Comparison of ENCODE assay signal across 1 cellular context in genomic region chr20:21028921-21029320, GRCh38.
TF ChIP-seq lines count a peak whose summit lies in the region.

No MANE protein-coding gene starts in this region.

TF ChIP-seq in HepG2, 621 proteins besides CTCF, POLR2A, EP300 and RAD21 (continued from another document):
- TF ChIP-seq TFE3 (CRISPR knock-in tag; IDR thresholded peaks at IDR 0.05) (no peak), CHCHD3 (CRISPR knock-in tag; IDR thresholded peaks at IDR 0.05) (no peak), GRHL1 (CRISPR knock-in tag; conservative IDR thresholded peaks at IDR 0.05) (no peak), KAT2B (IDR thresholded peaks at IDR 0.05; ENCODE audit: borderline replicate concordance, low read depth, low read length) (no peak), ZNF598 (CRISPR knock-in tag; IDR thresholded peaks at IDR 0.05; ENCODE audit: borderline replicate concordance) (no peak), KLF16 (CRISPR knock-in tag; IDR thresholded peaks at IDR 0.05) (no peak), MTF1 (CRISPR knock-in tag; IDR thresholded peaks at IDR 0.05) (no peak), SP1 (IDR thresholded peaks at IDR 0.05) (no peak), SP1 (CRISPR knock-in tag; IDR thresholded peaks at IDR 0.05) (no peak), IRF1 (CRISPR knock-in tag; IDR thresholded peaks at IDR 0.05; ENCODE audit: low read depth) (no peak), ZNF367 (CRISPR knock-in tag; IDR thresholded peaks at IDR 0.05; ENCODE audit: borderline replicate concordance) (no peak), GFI1 (CRISPR knock-in tag; IDR thresholded peaks at IDR 0.05; ENCODE audit: borderline replicate concordance) (0 out of 2 replicates have a peak, but pooled peaks have one; percentile 27), ZNF121 (CRISPR knock-in tag; IDR thresholded peaks at IDR 0.05) (no peak), THYN1 (CRISPR knock-in tag; IDR thresholded peaks at IDR 0.05; ENCODE audit: borderline replicate concordance, low read depth) (no peak), FOXP1 (IDR thresholded peaks at IDR 0.05) (no peak), FOXP1 (CRISPR knock-in tag; IDR thresholded peaks at IDR 0.05) (no peak; the same call in 1 of the 2 replicates), LCORL (IDR thresholded peaks at IDR 0.05) (no peak), LCORL (CRISPR knock-in tag; IDR thresholded peaks at IDR 0.05) (0 out of 2 replicates have a peak, but pooled peaks have one; percentile 25), NR2F2 (IDR thresholded peaks at IDR 0.05; ENCODE audit: borderline replicate concordance, low read depth) (0 out of 2 replicates have a peak, but pooled peaks have one; percentile 15), KLF12 (CRISPR knock-in tag; IDR thresholded peaks at IDR 0.05; ENCODE audit: borderline replicate concordance) (no peak)
- TF ChIP-seq, protein P1, sequence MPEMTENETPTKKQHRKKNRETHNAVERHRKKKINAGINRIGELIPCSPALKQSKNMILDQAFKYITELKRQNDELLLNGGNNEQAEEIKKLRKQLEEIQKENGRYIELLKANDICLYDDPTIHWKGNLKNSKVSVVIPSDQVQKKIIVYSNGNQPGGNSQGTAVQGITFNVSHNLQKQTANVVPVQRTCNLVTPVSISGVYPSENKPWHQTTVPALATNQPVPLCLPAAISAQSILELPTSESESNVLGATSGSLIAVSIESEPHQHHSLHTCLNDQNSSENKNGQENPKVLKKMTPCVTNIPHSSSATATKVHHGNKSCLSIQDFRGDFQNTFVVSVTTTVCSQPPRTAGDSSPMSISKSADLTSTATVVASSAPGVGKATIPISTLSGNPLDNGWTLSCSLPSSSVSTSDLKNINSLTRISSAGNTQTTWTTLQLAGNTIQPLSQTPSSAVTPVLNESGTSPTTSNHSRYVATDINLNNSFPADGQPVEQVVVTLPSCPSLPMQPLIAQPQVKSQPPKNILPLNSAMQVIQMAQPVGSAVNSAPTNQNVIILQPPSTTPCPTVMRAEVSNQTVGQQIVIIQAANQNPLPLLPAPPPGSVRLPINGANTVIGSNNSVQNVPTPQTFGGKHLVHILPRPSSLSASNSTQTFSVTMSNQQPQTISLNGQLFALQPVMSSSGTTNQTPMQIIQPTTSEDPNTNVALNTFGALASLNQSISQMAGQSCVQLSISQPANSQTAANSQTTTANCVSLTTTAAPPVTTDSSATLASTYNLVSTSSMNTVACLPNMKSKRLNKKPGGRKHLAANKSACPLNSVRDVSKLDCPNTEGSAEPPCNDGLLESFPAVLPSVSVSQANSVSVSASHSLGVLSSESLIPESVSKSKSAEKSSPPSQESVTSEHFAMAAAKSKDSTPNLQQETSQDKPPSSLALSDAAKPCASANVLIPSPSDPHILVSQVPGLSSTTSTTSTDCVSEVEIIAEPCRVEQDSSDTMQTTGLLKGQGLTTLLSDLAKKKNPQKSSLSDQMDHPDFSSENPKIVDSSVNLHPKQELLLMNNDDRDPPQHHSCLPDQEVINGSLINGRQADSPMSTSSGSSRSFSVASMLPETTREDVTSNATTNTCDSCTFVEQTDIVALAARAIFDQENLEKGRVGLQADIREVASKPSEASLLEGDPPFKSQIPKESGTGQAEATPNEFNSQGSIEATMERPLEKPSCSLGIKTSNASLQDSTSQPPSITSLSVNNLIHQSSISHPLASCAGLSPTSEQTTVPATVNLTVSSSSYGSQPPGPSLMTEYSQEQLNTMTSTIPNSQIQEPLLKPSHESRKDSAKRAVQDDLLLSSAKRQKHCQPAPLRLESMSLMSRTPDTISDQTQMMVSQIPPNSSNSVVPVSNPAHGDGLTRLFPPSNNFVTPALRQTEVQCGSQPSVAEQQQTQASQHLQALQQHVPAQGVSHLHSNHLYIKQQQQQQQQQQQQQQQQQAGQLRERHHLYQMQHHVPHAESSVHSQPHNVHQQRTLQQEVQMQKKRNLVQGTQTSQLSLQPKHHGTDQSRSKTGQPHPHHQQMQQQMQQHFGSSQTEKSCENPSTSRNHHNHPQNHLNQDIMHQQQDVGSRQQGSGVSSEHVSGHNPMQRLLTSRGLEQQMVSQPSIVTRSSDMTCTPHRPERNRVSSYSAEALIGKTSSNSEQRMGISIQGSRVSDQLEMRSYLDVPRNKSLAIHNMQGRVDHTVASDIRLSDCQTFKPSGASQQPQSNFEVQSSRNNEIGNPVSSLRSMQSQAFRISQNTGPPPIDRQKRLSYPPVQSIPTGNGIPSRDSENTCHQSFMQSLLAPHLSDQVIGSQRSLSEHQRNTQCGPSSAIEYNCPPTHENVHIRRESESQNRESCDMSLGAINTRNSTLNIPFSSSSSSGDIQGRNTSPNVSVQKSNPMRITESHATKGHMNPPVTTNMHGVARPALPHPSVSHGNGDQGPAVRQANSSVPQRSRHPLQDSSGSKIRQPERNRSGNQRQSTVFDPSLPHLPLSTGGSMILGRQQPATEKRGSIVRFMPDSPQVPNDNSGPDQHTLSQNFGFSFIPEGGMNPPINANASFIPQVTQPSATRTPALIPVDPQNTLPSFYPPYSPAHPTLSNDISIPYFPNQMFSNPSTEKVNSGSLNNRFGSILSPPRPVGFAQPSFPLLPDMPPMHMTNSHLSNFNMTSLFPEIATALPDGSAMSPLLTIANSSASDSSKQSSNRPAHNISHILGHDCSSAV (CRISPR knock-in tag; IDR thresholded peaks at IDR 0.05; ENCODE audit: borderline replicate concordance): no peak
- TF ChIP-seq, protein P2, sequence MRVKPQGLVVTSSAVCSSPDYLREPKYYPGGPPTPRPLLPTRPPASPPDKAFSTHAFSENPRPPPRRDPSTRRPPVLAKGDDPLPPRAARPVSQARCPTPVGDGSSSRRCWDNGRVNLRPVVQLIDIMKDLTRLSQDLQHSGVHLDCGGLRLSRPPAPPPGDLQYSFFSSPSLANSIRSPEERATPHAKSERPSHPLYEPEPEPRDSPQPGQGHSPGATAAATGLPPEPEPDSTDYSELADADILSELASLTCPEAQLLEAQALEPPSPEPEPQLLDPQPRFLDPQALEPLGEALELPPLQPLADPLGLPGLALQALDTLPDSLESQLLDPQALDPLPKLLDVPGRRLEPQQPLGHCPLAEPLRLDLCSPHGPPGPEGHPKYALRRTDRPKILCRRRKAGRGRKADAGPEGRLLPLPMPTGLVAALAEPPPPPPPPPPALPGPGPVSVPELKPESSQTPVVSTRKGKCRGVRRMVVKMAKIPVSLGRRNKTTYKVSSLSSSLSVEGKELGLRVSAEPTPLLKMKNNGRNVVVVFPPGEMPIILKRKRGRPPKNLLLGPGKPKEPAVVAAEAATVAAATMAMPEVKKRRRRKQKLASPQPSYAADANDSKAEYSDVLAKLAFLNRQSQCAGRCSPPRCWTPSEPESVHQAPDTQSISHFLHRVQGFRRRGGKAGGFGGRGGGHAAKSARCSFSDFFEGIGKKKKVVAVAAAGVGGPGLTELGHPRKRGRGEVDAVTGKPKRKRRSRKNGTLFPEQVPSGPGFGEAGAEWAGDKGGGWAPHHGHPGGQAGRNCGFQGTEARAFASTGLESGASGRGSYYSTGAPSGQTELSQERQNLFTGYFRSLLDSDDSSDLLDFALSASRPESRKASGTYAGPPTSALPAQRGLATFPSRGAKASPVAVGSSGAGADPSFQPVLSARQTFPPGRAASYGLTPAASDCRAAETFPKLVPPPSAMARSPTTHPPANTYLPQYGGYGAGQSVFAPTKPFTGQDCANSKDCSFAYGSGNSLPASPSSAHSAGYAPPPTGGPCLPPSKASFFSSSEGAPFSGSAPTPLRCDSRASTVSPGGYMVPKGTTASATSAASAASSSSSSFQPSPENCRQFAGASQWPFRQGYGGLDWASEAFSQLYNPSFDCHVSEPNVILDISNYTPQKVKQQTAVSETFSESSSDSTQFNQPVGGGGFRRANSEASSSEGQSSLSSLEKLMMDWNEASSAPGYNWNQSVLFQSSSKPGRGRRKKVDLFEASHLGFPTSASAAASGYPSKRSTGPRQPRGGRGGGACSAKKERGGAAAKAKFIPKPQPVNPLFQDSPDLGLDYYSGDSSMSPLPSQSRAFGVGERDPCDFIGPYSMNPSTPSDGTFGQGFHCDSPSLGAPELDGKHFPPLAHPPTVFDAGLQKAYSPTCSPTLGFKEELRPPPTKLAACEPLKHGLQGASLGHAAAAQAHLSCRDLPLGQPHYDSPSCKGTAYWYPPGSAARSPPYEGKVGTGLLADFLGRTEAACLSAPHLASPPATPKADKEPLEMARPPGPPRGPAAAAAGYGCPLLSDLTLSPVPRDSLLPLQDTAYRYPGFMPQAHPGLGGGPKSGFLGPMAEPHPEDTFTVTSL (CRISPR knock-in tag; IDR thresholded peaks at IDR 0.05; ENCODE audit: borderline replicate concordance): no peak
- TF ChIP-seq, protein P3, sequence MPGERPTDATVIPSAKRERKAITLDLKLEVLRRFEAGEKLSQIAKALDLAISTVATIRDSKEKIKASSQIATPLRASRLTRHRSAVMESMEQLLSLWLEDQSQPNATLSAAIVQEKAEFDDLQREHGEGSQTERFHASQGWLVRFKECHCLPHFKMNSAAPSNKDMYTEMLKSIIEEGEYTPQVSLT (CRISPR knock-in tag; IDR thresholded peaks at IDR 0.05; ENCODE audit: borderline replicate concordance, low read depth): no peak
